11 cellular contexts compared by ENCODE assay signal in genomic region chr22:36202906-36203305, GRCh38. TPM values are rescaled to one million over a fixed set of nuclear protein-coding genes. Genes with fewer than 3 reads are reported as not detected.
DNase-seq lines count a peak whose midpoint lies in the region; ATAC-seq, FAIRE-seq and TF ChIP-seq lines count a peak whose summit lies in the region.
"Not testable (repeated sequence)": the region's sequence is repeated elsewhere in the genome, so short reads cannot be mapped to it uniquely, and the experiment has no call there.
"Had no signal": no experiment of that assay in that cellular context is flagged by ENCODE, and none has a peak within 500 bp of the region (broad histone marks: within the 10 kb centered on the region; RNA-seq: fewer than 3 reads in every experiment).

No MANE protein-coding gene starts in this region.

- not testable (repeated sequence) for H3K79me2 ChIP-seq in PC-3 (ENCODE audit: low read length)

- H3K27ac ChIP-seq in C4-2B = peak overlapping the region; percentile 57
- 0 out of 2 replicates have a peak overlapping the region, but pooled peaks have one; percentile 11 for H3K27ac ChIP-seq in PC-3 (ENCODE audit: low read length)
- not testable (repeated sequence) for H3K27ac ChIP-seq in foreskin keratinocyte, sigmoid colon

- not testable (repeated sequence) for BruUV-seq in PC-3 (replicated peaks; lab: Mats Ljungman, UMichigan)

- not testable (repeated sequence) for TF ChIP-seq CTCF in C4-2B (conservative IDR thresholded peaks at IDR 0.05); foreskin keratinocyte (conservative IDR thresholded peaks at IDR 0.05); mesothelial cell of epicardium (IDR thresholded peaks at IDR 0.05; ENCODE audit: unreplicated experiment); sigmoid colon (IDR thresholded peaks at IDR 0.05)
- TF ChIP-seq CTCF in PC-3 (conservative IDR thresholded peaks at IDR 0.05; ENCODE audit: low read depth, low read length) (0 out of 2 replicates have a peak, but pooled peaks have one; percentile 9), bronchial epithelial cell (IDR thresholded peaks at IDR 0.05; ENCODE audit: insufficient read depth, low read length, severe bottlenecking) (peak; percentile 8)

- CTCF ChIA-PET in PC-3 (lab: Charles Lee) = not testable (repeated sequence)

- not testable (repeated sequence) for TF ChIP-seq EP300 in sigmoid colon (IDR thresholded peaks at IDR 0.05)

- not testable (repeated sequence) for H3K36me3 Mint-ChIP-seq in mesothelial cell of epicardium

- not testable (repeated sequence) for H3K9me2 ChIP-seq in PC-3 (replicated peaks; ENCODE audit: low read length)

- H3K27ac Mint-ChIP-seq in mesothelial cell of epicardium = peak overlapping the region; percentile 97

- peak overlapping the region; percentile 60 for H3K4me3 ChIP-seq in PC-3 (ENCODE audit: low read length)
- H3K4me3 ChIP-seq in bronchial epithelial cell (ENCODE audit: low read depth, low read length); sigmoid colon: not testable (repeated sequence)

- not testable (repeated sequence) for H3F3A ChIP-seq in PC-3 (ENCODE audit: low read length, unreplicated experiment)

- not testable (repeated sequence) for TF ChIP-seq POLR2A in sigmoid colon (IDR thresholded peaks at IDR 0.05)

- POLR2A ChIA-PET in PC-3 (lab: Charles Lee; ENCODE audit: unreplicated experiment) = not testable (repeated sequence)

- H3K9me3 ChIP-seq in PC-3 (ENCODE audit: low read length); sigmoid colon: not testable (repeated sequence)

- H3K36me3 ChIP-seq in PC-3 (ENCODE audit: low read depth, low read length); bronchial epithelial cell (ENCODE audit: control insufficient read depth, insufficient read depth, low read length); sigmoid colon: not testable (repeated sequence)

- peak overlapping the region; percentile 71 for H2AFZ ChIP-seq in PC-3 (ENCODE audit: low read length)

- intact Hi-C loops in PC-3 (cut with micrococcal nuclease) = loop anchor here (2.0 kb wide), 1 partner anchor 18 kb away; no protein-coding TSS in a partner anchor
- intact Hi-C loops in sigmoid colon (cut with DNase I) = not testable (repeated sequence)

- not testable (repeated sequence) for H3K9me3 Mint-ChIP-seq in mesothelial cell of epicardium

- 17 to 56% methylated on average over 8 of the region's 8 CpGs for WGBS in sigmoid colon, 2 donors

- FAIRE-seq in bronchial epithelial cell (lab: Jason Lieb, UNC) = not testable (repeated sequence)

- H4K20me1 ChIP-seq in PC-3 (ENCODE audit: low read length) = not testable (repeated sequence)

- not testable (repeated sequence) for H3K4me1 ChIP-seq in PC-3 (ENCODE audit: insufficient read depth, low read length); foreskin keratinocyte; sigmoid colon

- peaks cover 73% of the 10 kb centered on the region for H3K4me1 Mint-ChIP-seq in mesothelial cell of epicardium

- ATAC-seq in PC-3 (peak; percentile 42), foreskin keratinocyte (peak; percentile 38)

- not testable (repeated sequence) for H3K9ac ChIP-seq in PC-3 (ENCODE audit: low read length)

- peak overlapping the region; percentile 36 for H3K4me3 Mint-ChIP-seq in mesothelial cell of epicardium

- DNase-seq in NCI-H1092 (lab: John Stamatoyannopoulos, UW) (peak; percentile 59), NCI-H2171 (lab: John Stamatoyannopoulos, UW) (peak; percentile 49), PC-3 (peak; percentile 43), bronchial epithelial cell (ENCODE audit: low read depth) (peak; percentile 30), mesothelial cell of epicardium (ENCODE audit: low spot score in 2 of 2, unreplicated experiment in 2 of 2) (peak in 1 of 2 experiments; percentile 57), sigmoid colon (peak; percentile 64)
- not testable (repeated sequence) for DNase-seq in foreskin keratinocyte

- H3K27me3 ChIP-seq in PC-3 (ENCODE audit: low read length); bronchial epithelial cell (ENCODE audit: control insufficient read depth, insufficient read depth, low read length); sigmoid colon: not testable (repeated sequence)
- peaks cover 25% of the 10 kb centered on the region for H3K27me3 ChIP-seq in foreskin keratinocyte

- not testable (repeated sequence) for H3K27me3 Mint-ChIP-seq in mesothelial cell of epicardium (ENCODE audit: low read depth)

- H3K4me2 ChIP-seq in PC-3 (ENCODE audit: low read length) = peak overlapping the region; percentile 81

RNA-seq across cellular contexts. Expression of gene APOL4, which starts 1.3 kb away (rescaled TPM):
- total RNA-seq in PC-3 (2014; rRNA removed) (0.04 TPM in 1 of 2 replicates, not detected in the other), bronchial epithelial cell (under 0.01 and 0.77 TPM in 2 replicates), foreskin keratinocyte (not detected in 2 replicates), mesothelial cell of epicardium (15.0 to 16.4 TPM (median 15.9 TPM) in 3 replicates), sigmoid colon (10 to 100 TPM in 1 of 4 donors, 1 to 10 TPM in 3; 1.2 to 14.0 (median 5.4) TPM)
- polyA plus RNA-seq in foreskin keratinocyte (not detected in 2 replicates), sigmoid colon (1 to 10 TPM; 3.2 to 9.3 (median 4.8) TPM)
- total RNA-seq: H7, NCI-H460 had no signal
- polyA plus RNA-seq: CD8-positive, alpha-beta memory T cell had no signal

RNA-seq across cellular contexts. Expression of gene APOL2, which starts 36.4 kb away (rescaled TPM):
- total RNA-seq in PC-3 (2014; rRNA removed) = 9.7 and 15.7 TPM in 2 replicates
- 7.1 and 13.4 TPM in 2 replicates for total RNA-seq in bronchial epithelial cell
- total RNA-seq in foreskin keratinocyte = 14.7 TPM in 2 replicates
- polyA plus RNA-seq in foreskin keratinocyte = 10.0 and 10.6 TPM in 2 replicates
- total RNA-seq in mesothelial cell of epicardium = 55.5 to 59.4 TPM (median 56.1 TPM) in 3 replicates
- total RNA-seq in sigmoid colon = 10 to 100 TPM; 26.8 to 59.5 (median 29.4) TPM
- 10 to 100 TPM; 18.6 to 45.1 (median 24.3) TPM for polyA plus RNA-seq in sigmoid colon

RNA-seq across cellular contexts. Expression of gene APOL3, which starts 42.4 kb away (rescaled TPM):
- total RNA-seq in PC-3 (2014; rRNA removed) (0.23 TPM in 1 of 2 replicates, not detected in the other), bronchial epithelial cell (0.13 TPM in 1 of 2 replicates, not detected in the other), foreskin keratinocyte (0.85 and 0.88 TPM in 2 replicates), mesothelial cell of epicardium (1.3 to 2.2 TPM (median 1.8 TPM) in 3 replicates), sigmoid colon (10 to 100 TPM; 20.2 to 48.9 (median 31.2) TPM)
- polyA plus RNA-seq in foreskin keratinocyte (0.25 and 0.54 TPM in 2 replicates), sigmoid colon (10 to 100 TPM in 2 of 3 donors, 1 to 10 TPM in 1; 7.4 to 36.9 (median 22.2) TPM)

RNA-seq across cellular contexts. Expression of gene APOL1, which starts 50.0 kb away (rescaled TPM):
- total RNA-seq in PC-3 (2014; rRNA removed) (0.52 TPM in 1 of 2 replicates, not detected in the other), bronchial epithelial cell (1.8 and 3.1 TPM in 2 replicates), foreskin keratinocyte (1.3 and 1.8 TPM in 2 replicates), mesothelial cell of epicardium (1.7 to 1.9 TPM (median 1.7 TPM) in 3 replicates), sigmoid colon (10 to 100 TPM; 15.0 to 36.0 (median 20.3) TPM)
- polyA plus RNA-seq in foreskin keratinocyte (1.2 and 2.2 TPM in 2 replicates), sigmoid colon (10 to 100 TPM in 2 of 3 donors, 1 to 10 TPM in 1; 6.6 to 64.0 (median 11.3) TPM)
- total RNA-seq: H7 had no signal
